In genomic region chr16:67311607-67312449, GRCh38 we compare ENCODE assay signal across 8 cellular contexts. TPM values are rescaled to one million over a fixed set of nuclear protein-coding genes. Genes with fewer than 3 reads are reported as not detected.
DNase-seq lines count a peak whose midpoint lies in the region; ATAC-seq lines count a peak whose summit lies in the region.

No MANE protein-coding gene starts in this region.

- peak; percentile 94 for ATAC-seq in activated naive CD8-positive, alpha-beta T cell treated with anti-CD3 and anti-CD28 coated beads, Interleukin-2, amount 10 ng/mL, durations not matched to agents 7 days and 5 days (ENCODE audit: low read depth)
- peak; percentile 98 for ATAC-seq in stimulated activated naive CD8-positive, alpha-beta T cell treated with anti-CD3 and anti-CD28 coated beads, Interleukin-15, Interleukin-2, amounts not matched to agents 100 U/mL and 50 U/mL, for 24 hours

- peak overlapping the region; percentile 64 for H3K4me2 ChIP-seq in GM23248 (ENCODE audit: unreplicated experiment)

- H3K27me3 ChIP-seq in GM23248 (replicated peaks; ENCODE audit: insufficient read depth): no peaks in the 10 kb centered on the region

- no peaks in the 10 kb centered on the region for H3K9me3 Mint-ChIP-seq in activated naive CD8-positive, alpha-beta T cell treated with anti-CD3 and anti-CD28 coated beads, Interleukin-2, amount 10 ng/mL, durations not matched to agents 7 days and 5 days

- POLR2A ChIA-PET in activated naive CD8-positive, alpha-beta T cell treated with anti-CD3 and anti-CD28 coated beads, Interleukin-2, amount 10 ng/mL, durations not matched to agents 7 days and 5 days (lab: Charles Lee): no interaction called here

- DNase-seq in EH (ENCODE audit: low read depth) (peak; percentile 100), GM23248 (peak; percentile 99), NCI-H2196 treated with DMSO at 0.1 percent for 48 hours (lab: John Stamatoyannopoulos, UW; ENCODE audit: unreplicated experiment) (peak; percentile 22), lung microvascular endothelial cell (ENCODE audit: low read depth in 2 of 2) (peak; percentile 85 to 99), SIG-M5 treated with dmso at 0.1 percent for 504 hours (lab: John Stamatoyannopoulos, UW; ENCODE audit: unreplicated experiment) (no peak), NCI-H2171 treated with DMSO at 0.1 percent for 48 hours (lab: John Stamatoyannopoulos, UW) (no peak)
- no peak for DNase-seq in activated naive CD8-positive, alpha-beta T cell treated with anti-CD3 and anti-CD28 coated beads, Interleukin-2, amount 10 ng/mL, durations not matched to agents 7 days and 5 days
- peak; percentile 85 for DNase-seq in stimulated activated naive CD8-positive, alpha-beta T cell treated with anti-CD3 and anti-CD28 coated beads, Interleukin-15, Interleukin-2, amounts not matched to agents 100 U/mL and 50 U/mL, for 24 hours

- in situ Hi-C loops in GM23248 (cut with MboI): no loop called here

- H3K27me3 Mint-ChIP-seq in activated naive CD8-positive, alpha-beta T cell treated with anti-CD3 and anti-CD28 coated beads, Interleukin-2, amount 10 ng/mL, durations not matched to agents 7 days and 5 days: no peaks in the 10 kb centered on the region

- H3K36me3 Mint-ChIP-seq in activated naive CD8-positive, alpha-beta T cell treated with anti-CD3 and anti-CD28 coated beads, Interleukin-2, amount 10 ng/mL, durations not matched to agents 7 days and 5 days: peaks cover 1% of the 10 kb centered on the region

- no peaks in the 10 kb centered on the region for H4K20me1 ChIP-seq in GM23248 (ENCODE audit: insufficient read depth)

- no peak overlapping the region for H3K4me3 ChIP-seq in GM23248

- no peaks in the 10 kb centered on the region for H3K9me2 ChIP-seq in GM23248 (ENCODE audit: insufficient read depth)

- 4 to 8% methylated on average over 5 of the region's 5 CpGs for WGBS in GM23248 (ENCODE audit: low coverage in 1 of 2, low lambda C conversion rate in 2 of 2, missing lambda C conversion rate in 2 of 2), 2 experiments

- H2AFZ ChIP-seq in GM23248: no peak overlapping the region

- peaks cover 16% of the 10 kb centered on the region for H3K4me1 ChIP-seq in GM23248 (ENCODE audit: insufficient read depth)

- peaks cover 21% of the 10 kb centered on the region for H3F3A ChIP-seq in GM23248 (ENCODE audit: insufficient read depth)

- H3K27ac Mint-ChIP-seq in activated naive CD8-positive, alpha-beta T cell treated with anti-CD3 and anti-CD28 coated beads, Interleukin-2, amount 10 ng/mL, durations not matched to agents 7 days and 5 days: peak overlapping the region; percentile 54

- H3K36me3 ChIP-seq in GM23248 (ENCODE audit: low read depth): no peaks in the 10 kb centered on the region

- peak overlapping the region; percentile 84 for H3K27ac ChIP-seq in GM23248

- peak overlapping the region; percentile 62 for H3K9ac ChIP-seq in GM23248

- H3K79me2 ChIP-seq in GM23248 (ENCODE audit: insufficient read depth): no peaks in the 10 kb centered on the region

- H3K4me3 Mint-ChIP-seq in activated naive CD8-positive, alpha-beta T cell treated with anti-CD3 and anti-CD28 coated beads, Interleukin-2, amount 10 ng/mL, durations not matched to agents 7 days and 5 days: peak overlapping the region; percentile 23

- no peaks in the 10 kb centered on the region for H3K9me3 ChIP-seq in GM23248 (ENCODE audit: low read depth)

- peaks cover 20% of the 10 kb centered on the region for H3K4me1 Mint-ChIP-seq in activated naive CD8-positive, alpha-beta T cell treated with anti-CD3 and anti-CD28 coated beads, Interleukin-2, amount 10 ng/mL, durations not matched to agents 7 days and 5 days

RNA-seq across cellular contexts. Expression of gene KCTD19, which starts 14.7 kb away (rescaled TPM):
- not detected in 2 replicates for total RNA-seq in GM23248 (2014; rRNA removed; shearing (Covaris generic))
- polyA plus RNA-seq in GM23248 (2016; fragmentation: Nextera tagmentation; extraction: Ambion mirVana): not detected in 2 replicates
- 1 to 10 TPM; 1.2 to 1.6 TPM for total RNA-seq in activated naive CD8-positive, alpha-beta T cell treated with anti-CD3 and anti-CD28 coated beads, Interleukin-2, amount 10 ng/mL, durations not matched to agents 7 days and 5 days
- not detected in 2 replicates for total RNA-seq in lung microvascular endothelial cell

RNA-seq across cellular contexts. Expression of gene LRRC36, which starts 14.8 kb away (rescaled TPM):
- not detected in 2 replicates for total RNA-seq in GM23248 (2014; rRNA removed; shearing (Covaris generic))
- polyA plus RNA-seq in GM23248 (2016; fragmentation: Nextera tagmentation; extraction: Ambion mirVana): not detected in 2 replicates
- total RNA-seq in activated naive CD8-positive, alpha-beta T cell treated with anti-CD3 and anti-CD28 coated beads, Interleukin-2, amount 10 ng/mL, durations not matched to agents 7 days and 5 days: under 1 TPM; 0.28 to 0.64 TPM
- total RNA-seq in lung microvascular endothelial cell: not detected in 2 replicates

RNA-seq across cellular contexts. Expression of gene PLEKHG4, which starts 32.5 kb away (rescaled TPM):
- total RNA-seq in GM23248 (2014; rRNA removed; shearing (Covaris generic)): 24.2 and 38.8 TPM in 2 replicates
- polyA plus RNA-seq in GM23248 (2016; fragmentation: Nextera tagmentation; extraction: Ambion mirVana): 10.4 and 12.5 TPM in 2 replicates
- 10 to 100 TPM; 15.7 to 18.2 TPM for total RNA-seq in activated naive CD8-positive, alpha-beta T cell treated with anti-CD3 and anti-CD28 coated beads, Interleukin-2, amount 10 ng/mL, durations not matched to agents 7 days and 5 days
- total RNA-seq in lung microvascular endothelial cell: 5.8 and 10.2 TPM in 2 replicates

Comparison
In these comparisons a context has a peak if more than half of its experiments do, and no peak if none do; other contexts are left out.
1. DNase-seq: peak in EH (single experiment), GM23248 (single experiment), NCI-H2196 treated with DMSO at 0.1 percent for 48 hours (single experiment), lung microvascular endothelial cell (2 of 2) and stimulated activated naive CD8-positive, alpha-beta T cell treated with anti-CD3 and anti-CD28 coated beads, Interleukin-15, Interleukin-2, amounts not matched to agents 100 U/mL and 50 U/mL, for 24 hours (single experiment); none in activated naive CD8-positive, alpha-beta T cell treated with anti-CD3 and anti-CD28 coated beads, Interleukin-2, amount 10 ng/mL, durations not matched to agents 7 days and 5 days (single experiment), SIG-M5 treated with dmso at 0.1 percent for 504 hours (single experiment) and NCI-H2171 treated with DMSO at 0.1 percent for 48 hours (single experiment).